ENCODE assay signal across 1 cellular context in the genomic region with DNA sequence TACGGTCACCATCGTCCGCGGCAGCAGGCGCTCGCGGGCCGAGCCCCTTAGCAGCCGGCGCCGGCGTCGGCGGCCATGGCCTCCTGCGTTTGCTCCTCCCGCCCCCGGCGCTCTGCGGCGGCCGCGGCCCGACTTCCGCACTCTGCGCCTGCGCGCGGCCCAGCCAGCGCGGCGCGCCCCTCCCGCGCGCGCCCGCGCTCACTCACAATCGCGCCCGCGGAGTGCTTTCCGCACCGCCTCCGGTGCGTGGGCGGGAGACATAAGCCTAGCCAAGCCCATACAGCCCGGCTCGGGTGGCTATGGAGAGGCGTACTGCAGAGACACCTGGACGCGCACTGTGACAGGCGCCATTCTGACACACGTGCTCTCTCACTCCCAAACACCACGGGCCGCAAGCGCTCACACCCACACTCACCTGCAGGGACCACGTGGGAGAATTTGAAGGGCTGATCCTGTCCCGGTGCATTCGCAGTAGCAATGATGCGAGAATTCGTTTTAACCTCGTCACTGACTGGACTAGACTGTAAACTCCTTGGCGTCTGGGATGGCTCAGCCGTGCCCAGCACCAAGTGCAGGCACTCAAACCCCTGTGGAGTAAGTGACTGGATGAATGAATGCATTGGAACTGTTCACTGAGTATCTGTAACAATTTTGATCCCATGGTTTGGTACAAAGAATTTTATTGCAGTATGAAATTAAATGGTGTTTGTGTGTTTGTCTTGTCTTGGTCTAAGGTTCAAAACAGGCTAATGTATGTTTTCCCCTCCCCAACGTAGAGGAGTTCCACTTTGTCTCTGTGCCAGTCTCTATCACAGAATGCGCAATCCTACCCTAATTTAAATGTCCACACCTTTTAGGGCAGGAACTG.
TF ChIP-seq lines count a peak whose summit lies in the region.

A gene with protein sequence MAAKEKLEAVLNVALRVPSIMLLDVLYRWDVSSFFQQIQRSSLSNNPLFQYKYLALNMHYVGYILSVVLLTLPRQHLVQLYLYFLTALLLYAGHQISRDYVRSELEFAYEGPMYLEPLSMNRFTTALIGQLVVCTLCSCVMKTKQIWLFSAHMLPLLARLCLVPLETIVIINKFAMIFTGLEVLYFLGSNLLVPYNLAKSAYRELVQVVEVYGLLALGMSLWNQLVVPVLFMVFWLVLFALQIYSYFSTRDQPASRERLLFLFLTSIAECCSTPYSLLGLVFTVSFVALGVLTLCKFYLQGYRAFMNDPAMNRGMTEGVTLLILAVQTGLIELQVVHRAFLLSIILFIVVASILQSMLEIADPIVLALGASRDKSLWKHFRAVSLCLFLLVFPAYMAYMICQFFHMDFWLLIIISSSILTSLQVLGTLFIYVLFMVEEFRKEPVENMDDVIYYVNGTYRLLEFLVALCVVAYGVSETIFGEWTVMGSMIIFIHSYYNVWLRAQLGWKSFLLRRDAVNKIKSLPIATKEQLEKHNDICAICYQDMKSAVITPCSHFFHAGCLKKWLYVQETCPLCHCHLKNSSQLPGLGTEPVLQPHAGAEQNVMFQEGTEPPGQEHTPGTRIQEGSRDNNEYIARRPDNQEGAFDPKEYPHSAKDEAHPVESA (minus strand): TSS at position 116 of the 868 bp plus-strand sequence. CDS start 5,936 bp downstream, outside the sequence.

TF ChIP-seq in SK-N-SH, 30 proteins besides CTCF, POLR2A, EP300 and RAD21 (continued from another document):
- TF ChIP-seq, protein P1, sequence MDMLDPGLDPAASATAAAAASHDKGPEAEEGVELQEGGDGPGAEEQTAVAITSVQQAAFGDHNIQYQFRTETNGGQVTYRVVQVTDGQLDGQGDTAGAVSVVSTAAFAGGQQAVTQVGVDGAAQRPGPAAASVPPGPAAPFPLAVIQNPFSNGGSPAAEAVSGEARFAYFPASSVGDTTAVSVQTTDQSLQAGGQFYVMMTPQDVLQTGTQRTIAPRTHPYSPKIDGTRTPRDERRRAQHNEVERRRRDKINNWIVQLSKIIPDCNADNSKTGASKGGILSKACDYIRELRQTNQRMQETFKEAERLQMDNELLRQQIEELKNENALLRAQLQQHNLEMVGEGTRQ (IDR thresholded peaks at IDR 0.05; ENCODE audit: borderline replicate concordance, low read depth, low read length) = no peak
- TF ChIP-seq RFX5 (IDR thresholded peaks at IDR 0.05; ENCODE audit: low read length) (no peak), FOXJ3 (CRISPR knock-in tag; IDR thresholded peaks at IDR 0.05) (no peak), FOXM1 (IDR thresholded peaks at IDR 0.05; ENCODE audit: low read depth) (no peak), EZH2phosphoT487 (IDR thresholded peaks at IDR 0.05; ENCODE audit: borderline replicate concordance, low read depth) (no peak), RXRA (IDR thresholded peaks at IDR 0.05; ENCODE audit: borderline replicate concordance, low read depth) (no peak), POLR2AphosphoS5 (IDR thresholded peaks at IDR 0.05; ENCODE audit: low read depth, low read length) (no peak), TAF1 (IDR thresholded peaks at IDR 0.05; ENCODE audit: borderline replicate concordance, low read depth, low read length) (no peak), CHD2 (IDR thresholded peaks at IDR 0.05; ENCODE audit: low read length, partially characterized antibody) (no peak), SIN3A (IDR thresholded peaks at IDR 0.05; ENCODE audit: borderline replicate concordance, low read depth, low read length) (peak; percentile 27; the same call in 1 of the 2 replicates), JUND (IDR thresholded peaks at IDR 0.05) (no peak), NRF1 (IDR thresholded peaks at IDR 0.05; ENCODE audit: low read depth, low read length) (peak; percentile 88), NFIC (IDR thresholded peaks at IDR 0.05; ENCODE audit: borderline replicate concordance) (no peak; the same call in 1 of the 2 replicates), GATA2 (CRISPR knock-in tag; IDR thresholded peaks at IDR 0.05) (no peak), YY1 (IDR thresholded peaks at IDR 0.05; ENCODE audit: low read depth) (no peak), ELF1 (IDR thresholded peaks at IDR 0.05) (no peak), TEAD4 (IDR thresholded peaks at IDR 0.05; ENCODE audit: borderline replicate concordance, insufficient read depth) (no peak), FOSL2 (IDR thresholded peaks at IDR 0.05; ENCODE audit: borderline replicate concordance, low read depth) (no peak), MEF2A (IDR thresholded peaks at IDR 0.05; ENCODE audit: borderline replicate concordance, low read depth) (no peak)
- TF ChIP-seq, protein P2, sequence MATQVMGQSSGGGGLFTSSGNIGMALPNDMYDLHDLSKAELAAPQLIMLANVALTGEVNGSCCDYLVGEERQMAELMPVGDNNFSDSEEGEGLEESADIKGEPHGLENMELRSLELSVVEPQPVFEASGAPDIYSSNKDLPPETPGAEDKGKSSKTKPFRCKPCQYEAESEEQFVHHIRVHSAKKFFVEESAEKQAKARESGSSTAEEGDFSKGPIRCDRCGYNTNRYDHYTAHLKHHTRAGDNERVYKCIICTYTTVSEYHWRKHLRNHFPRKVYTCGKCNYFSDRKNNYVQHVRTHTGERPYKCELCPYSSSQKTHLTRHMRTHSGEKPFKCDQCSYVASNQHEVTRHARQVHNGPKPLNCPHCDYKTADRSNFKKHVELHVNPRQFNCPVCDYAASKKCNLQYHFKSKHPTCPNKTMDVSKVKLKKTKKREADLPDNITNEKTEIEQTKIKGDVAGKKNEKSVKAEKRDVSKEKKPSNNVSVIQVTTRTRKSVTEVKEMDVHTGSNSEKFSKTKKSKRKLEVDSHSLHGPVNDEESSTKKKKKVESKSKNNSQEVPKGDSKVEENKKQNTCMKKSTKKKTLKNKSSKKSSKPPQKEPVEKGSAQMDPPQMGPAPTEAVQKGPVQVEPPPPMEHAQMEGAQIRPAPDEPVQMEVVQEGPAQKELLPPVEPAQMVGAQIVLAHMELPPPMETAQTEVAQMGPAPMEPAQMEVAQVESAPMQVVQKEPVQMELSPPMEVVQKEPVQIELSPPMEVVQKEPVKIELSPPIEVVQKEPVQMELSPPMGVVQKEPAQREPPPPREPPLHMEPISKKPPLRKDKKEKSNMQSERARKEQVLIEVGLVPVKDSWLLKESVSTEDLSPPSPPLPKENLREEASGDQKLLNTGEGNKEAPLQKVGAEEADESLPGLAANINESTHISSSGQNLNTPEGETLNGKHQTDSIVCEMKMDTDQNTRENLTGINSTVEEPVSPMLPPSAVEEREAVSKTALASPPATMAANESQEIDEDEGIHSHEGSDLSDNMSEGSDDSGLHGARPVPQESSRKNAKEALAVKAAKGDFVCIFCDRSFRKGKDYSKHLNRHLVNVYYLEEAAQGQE (IDR thresholded peaks at IDR 0.05; ENCODE audit: low read depth, low read length) = no peak
- TF ChIP-seq, protein P3, sequence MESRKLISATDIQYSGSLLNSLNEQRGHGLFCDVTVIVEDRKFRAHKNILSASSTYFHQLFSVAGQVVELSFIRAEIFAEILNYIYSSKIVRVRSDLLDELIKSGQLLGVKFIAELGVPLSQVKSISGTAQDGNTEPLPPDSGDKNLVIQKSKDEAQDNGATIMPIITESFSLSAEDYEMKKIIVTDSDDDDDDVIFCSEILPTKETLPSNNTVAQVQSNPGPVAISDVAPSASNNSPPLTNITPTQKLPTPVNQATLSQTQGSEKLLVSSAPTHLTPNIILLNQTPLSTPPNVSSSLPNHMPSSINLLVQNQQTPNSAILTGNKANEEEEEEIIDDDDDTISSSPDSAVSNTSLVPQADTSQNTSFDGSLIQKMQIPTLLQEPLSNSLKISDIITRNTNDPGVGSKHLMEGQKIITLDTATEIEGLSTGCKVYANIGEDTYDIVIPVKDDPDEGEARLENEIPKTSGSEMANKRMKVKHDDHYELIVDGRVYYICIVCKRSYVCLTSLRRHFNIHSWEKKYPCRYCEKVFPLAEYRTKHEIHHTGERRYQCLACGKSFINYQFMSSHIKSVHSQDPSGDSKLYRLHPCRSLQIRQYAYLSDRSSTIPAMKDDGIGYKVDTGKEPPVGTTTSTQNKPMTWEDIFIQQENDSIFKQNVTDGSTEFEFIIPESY (IDR thresholded peaks at IDR 0.05; ENCODE audit: borderline replicate concordance, low read depth) = no peak
- TF ChIP-seq, protein P4, sequence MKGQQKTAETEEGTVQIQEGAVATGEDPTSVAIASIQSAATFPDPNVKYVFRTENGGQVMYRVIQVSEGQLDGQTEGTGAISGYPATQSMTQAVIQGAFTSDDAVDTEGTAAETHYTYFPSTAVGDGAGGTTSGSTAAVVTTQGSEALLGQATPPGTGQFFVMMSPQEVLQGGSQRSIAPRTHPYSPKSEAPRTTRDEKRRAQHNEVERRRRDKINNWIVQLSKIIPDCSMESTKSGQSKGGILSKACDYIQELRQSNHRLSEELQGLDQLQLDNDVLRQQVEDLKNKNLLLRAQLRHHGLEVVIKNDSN (IDR thresholded peaks at IDR 0.05; ENCODE audit: borderline replicate concordance, low read depth) = peak; percentile 63; the same call in 1 of the 2 replicates
- TF ChIP-seq, protein P5, sequence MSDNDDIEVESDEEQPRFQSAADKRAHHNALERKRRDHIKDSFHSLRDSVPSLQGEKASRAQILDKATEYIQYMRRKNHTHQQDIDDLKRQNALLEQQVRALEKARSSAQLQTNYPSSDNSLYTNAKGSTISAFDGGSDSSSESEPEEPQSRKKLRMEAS (IDR thresholded peaks at IDR 0.05; ENCODE audit: low read depth) = peak; percentile 98
